In the genomic region with DNA sequence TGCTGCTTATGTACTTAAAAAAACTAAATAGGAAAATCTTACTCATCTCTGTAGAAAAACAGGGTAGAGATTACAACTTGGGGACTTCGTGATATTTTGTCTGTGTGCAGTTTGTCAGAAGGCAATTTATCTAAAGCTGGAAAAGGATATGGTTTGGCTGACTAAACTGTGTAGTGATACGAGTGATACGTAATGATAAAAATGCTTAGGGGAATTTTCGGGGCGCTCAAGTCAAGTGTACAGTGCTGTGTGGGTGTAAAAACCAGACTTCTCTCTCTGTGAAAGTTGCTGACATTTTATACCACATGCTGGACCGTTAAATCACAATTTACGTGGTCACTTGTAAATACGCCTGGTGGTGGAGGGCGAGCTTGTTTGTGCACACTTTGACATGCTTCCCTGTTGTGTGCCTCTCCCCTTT, we compare ENCODE assay signal across 9 cellular contexts.
DNase-seq lines count a peak whose midpoint lies in the region; ATAC-seq and TF ChIP-seq lines count a peak whose summit lies in the region.
"Had no signal": no experiment of that assay in that cellular context is flagged by ENCODE, and none has a peak within 500 bp of the region (broad histone marks: within the 10 kb centered on the region; RNA-seq: fewer than 3 reads in every experiment).

No MANE protein-coding gene starts in this region.

- TF ChIP-seq POLR2A in spleen (IDR thresholded peaks at IDR 0.05), result no peak
- TF ChIP-seq POLR2A in thyroid gland (IDR thresholded peaks at IDR 0.05), result no peak
- no peak for TF ChIP-seq POLR2A in ovary (IDR thresholded peaks at IDR 0.05)

- H3K9me3 ChIP-seq in spleen (peaks cover 0 to 17% (median 5%) of the 10 kb centered on the region in 8 donors), thyroid gland (no peaks in the 10 kb centered on the region), ovary (no peaks in the 10 kb centered on the region)

- TF ChIP-seq CTCF in spleen (IDR thresholded peaks at IDR 0.05 in 8 of 11, conservative IDR thresholded peaks at IDR 0.05 in 3 of 11) (no peak), dorsolateral prefrontal cortex (IDR thresholded peaks at IDR 0.05 in 54 of 56, conservative IDR thresholded peaks at IDR 0.05 in 2 of 56; ENCODE audit: low read depth in 1 of 56, partially characterized antibody in 56 of 56) (no peak), thyroid gland (IDR thresholded peaks at IDR 0.05) (no peak), ovary (IDR thresholded peaks at IDR 0.05) (no peak)

- peak overlapping the region in 5 of 8 donors; percentile 14 to 69 (median 50) for H3K27ac ChIP-seq in spleen
- no peak overlapping the region for H3K27ac ChIP-seq in dorsolateral prefrontal cortex
- no peak overlapping the region for H3K27ac ChIP-seq in thyroid gland
- no peak overlapping the region for H3K27ac ChIP-seq in ovary
- H3K27ac ChIP-seq: epithelial cell of prostate had no signal

- peak; percentile 52 to 56 for DNase-seq in activated T-cell treated with anti-CD3 and anti-CD28 coated beads, Interleukin-2, amount 50 U/mL, for 48 hours
- no peak for DNase-seq in spleen
- no peak for DNase-seq in dorsolateral prefrontal cortex
- no peak for DNase-seq in thyroid gland
- DNase-seq in activated gamma-delta T cell (lab: John Stamatoyannopoulos, UW), result no peak
- no peak for DNase-seq in ovary

- ATAC-seq in GM19372 (IDR thresholded peaks at IDR 0.05; ENCODE audit: low read depth, unreplicated experiment) (peak; percentile 88), HG03045 (IDR thresholded peaks at IDR 0.05; ENCODE audit: unreplicated experiment) (peak; percentile 93)

- H3K4me1 ChIP-seq in spleen (peaks cover 0 to 21% (median 7%) of the 10 kb centered on the region in 6 donors), thyroid gland (no peaks in the 10 kb centered on the region), ovary (ENCODE audit: insufficient read depth) (no peaks in the 10 kb centered on the region)

- intact Hi-C loops in spleen (cut with DNase I; ENCODE audit: low total_unique reads) (no loop called here), dorsolateral prefrontal cortex (cut with DNase I) (no loop called here), thyroid gland (cut with DNase I) (no loop called here), ovary (cut with DNase I) (no loop called here)

- no peak for TF ChIP-seq EP300 in ovary (IDR thresholded peaks at IDR 0.05)

- 49 to 68% (median 61%) methylated on average over 9 of the region's 9 CpGs for WGBS in spleen, 5 donors
- WGBS in thyroid gland, 2 donors, result 63 to 80% methylated on average over 9 of the region's 9 CpGs
- 46 to 52% (median 48%) methylated on average over 9 of the region's 9 CpGs for WGBS in ovary, 3 donors

- H3K36me3 ChIP-seq in spleen (no peaks in the 10 kb centered on the region), thyroid gland (no peaks in the 10 kb centered on the region), ovary (no peaks in the 10 kb centered on the region)

- H3K27me3 ChIP-seq in spleen (replicated peaks in 1 of 7), result no peaks in the 10 kb centered on the region
- H3K27me3 ChIP-seq in dorsolateral prefrontal cortex, result no peaks in the 10 kb centered on the region
- H3K27me3 ChIP-seq in thyroid gland, result no peaks in the 10 kb centered on the region
- no peaks in the 10 kb centered on the region for H3K27me3 ChIP-seq in ovary

- H3K4me3 ChIP-seq in spleen, result peak overlapping the region in 1 of 8 donors; percentile 49
- H3K4me3 ChIP-seq in dorsolateral prefrontal cortex, result no peak overlapping the region
- H3K4me3 ChIP-seq in thyroid gland (replicated peaks in 1 of 3), result no peak overlapping the region
- no peak overlapping the region for H3K4me3 ChIP-seq in ovary

Comparison
In these comparisons a context has a peak if more than half of its experiments do, and no peak if none do; other contexts are left out.
1. DNase-seq: peak in activated T-cell treated with anti-CD3 and anti-CD28 coated beads, Interleukin-2, amount 50 U/mL, for 48 hours (2 of 2); none in spleen (single experiment), dorsolateral prefrontal cortex (0 of 10), thyroid gland (0 of 2), activated gamma-delta T cell (single experiment) and ovary (0 of 5).
2. H3K27ac ChIP-seq: peak in spleen (5 of 8); none in dorsolateral prefrontal cortex (0 of 59), thyroid gland (0 of 3) and ovary (0 of 2).